Comparison of ENCODE assay signal across 28 cellular contexts in the genomic region with DNA sequence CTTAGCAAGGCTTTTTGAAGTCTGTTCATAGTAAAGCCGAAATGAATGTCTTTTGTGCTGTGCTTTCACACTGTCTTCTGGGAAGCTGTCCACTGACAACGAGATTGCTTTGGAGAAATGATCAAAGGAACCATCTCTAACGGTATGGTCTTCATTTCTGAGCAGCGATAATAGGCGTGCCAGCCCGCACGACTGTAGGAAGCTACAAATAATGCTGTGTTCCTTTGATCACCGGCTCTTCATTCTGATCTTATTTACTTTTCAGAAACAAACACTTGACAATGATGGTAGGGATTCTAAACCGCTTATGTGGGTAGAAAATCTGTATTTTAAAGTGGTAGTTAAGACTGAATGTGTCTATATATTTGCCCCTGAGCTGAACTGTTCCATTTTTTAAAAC.
"Had no signal": no experiment of that assay in that cellular context is flagged by ENCODE, and none has a peak within 500 bp of the region (broad histone marks: within the 10 kb centered on the region; RNA-seq: fewer than 3 reads in every experiment).

No MANE protein-coding gene starts in this region.

- DNase-seq: natural killer cell; occipital lobe; ovary; posterior cingulate gyrus; psoas muscle; right cardiac atrium; spleen; stimulated activated CD4-positive, alpha-beta T cell treated with anti-CD3 and anti-CD28 coated beads, Interleukin-12 subunit alpha, Interleukin-12 subunit beta, amount 100 ng/mL, for 4 hours; stimulated activated CD4-positive, alpha-beta T cell treated with anti-CD3 and anti-CD28 coated beads, Interleukin-1b, Interleukin-23, amount 100 ng/mL, for 48 hours; stimulated activated CD4-positive, alpha-beta T cell treated with anti-CD3 and anti-CD28 coated beads, Interleukin-4, amount 100 ng/mL, for 1 hour; stimulated activated CD4-positive, alpha-beta T cell treated with anti-CD3 and anti-CD28 coated beads, Interleukin-4, amount 100 ng/mL, for 4 hours; stimulated activated CD8-positive, alpha-beta memory T cell treated with anti-CD3 and anti-CD28 coated beads, Interleukin-4, amount 100 ng/mL, for 48 hours; stimulated activated naive CD4-positive, alpha-beta T cell; stimulated activated naive CD8-positive, alpha-beta T cell treated with anti-CD3 and anti-CD28 coated beads, Interleukin-15, amount 100 ng/mL, for 72 hours; stimulated activated naive CD8-positive, alpha-beta T cell treated with anti-CD3 and anti-CD28 coated beads, Interleukin-15, Interleukin-2, amounts not matched to agents 100 U/mL and 50 U/mL, for 24 hours; substantia nigra; testis; tibial artery; transverse colon; upper lobe of right lung; uterus had no signal

- H3K27me3 ChIP-seq: neural progenitor cell, ovary, testis, upper lobe of right lung, uterus had no signal

- H3K79me2 ChIP-seq: parathyroid adenoma had no signal

- H3K9ac ChIP-seq: neural progenitor cell, parathyroid adenoma had no signal

- H3K4me1 ChIP-seq: neural progenitor cell, parathyroid adenoma, psoas muscle, spleen, suprapubic skin, testis, tibial artery, transverse colon, upper lobe of right lung, uterus had no signal

- H3K36me3 ChIP-seq: neural progenitor cell, ovary, spleen, suprapubic skin, tibial artery, transverse colon, upper lobe of right lung, uterus had no signal

- H3K4me3 ChIP-seq: neural progenitor cell, ovary, psoas muscle, skin epidermis, smooth muscle cell, spleen, suprapubic skin, testis, tibial artery, transverse colon, upper lobe of right lung, uterus had no signal

- H3K27ac ChIP-seq: neural progenitor cell, ovary, parathyroid adenoma, psoas muscle, skin epidermis, spleen, suprapubic skin, testis, tibial artery, transverse colon, upper lobe of right lung, uterus had no signal

- ATAC-seq: natural killer cell; psoas muscle; right cardiac atrium; sciatic nerve; stimulated activated memory B cell treated with anti-CD40 and anti-IgM and Interleukin-4, amounts not matched to agents 10 μg/mL and 1 μg/mL and 100 μg/mL, for 72 hours; stimulated activated naive CD8-positive, alpha-beta T cell treated with anti-CD3 and anti-CD28 coated beads, Interleukin-15, amount 100 ng/mL, for 72 hours; stimulated activated naive CD8-positive, alpha-beta T cell treated with anti-CD3 and anti-CD28 coated beads, Interleukin-15, Interleukin-2, amounts not matched to agents 100 U/mL and 50 U/mL, for 24 hours; upper lobe of right lung had no signal

- H3K9me3 ChIP-seq: ovary, psoas muscle, spleen, suprapubic skin, testis, tibial artery, transverse colon, upper lobe of right lung, uterus had no signal

- H2AFZ ChIP-seq: neural progenitor cell, parathyroid adenoma had no signal

- H3K4me2 ChIP-seq: neural progenitor cell, smooth muscle cell had no signal
